In genomic region chr1:78676996-78677395, GRCh38 we compare ENCODE assay signal across 5 cellular contexts.
"Had no signal": no experiment of that assay in that cellular context is flagged by ENCODE, and none has a peak within 500 bp of the region (broad histone marks: within the 10 kb centered on the region; RNA-seq: fewer than 3 reads in every experiment).

No MANE protein-coding gene starts in this region.

- DNase-seq: cerebellar nuclear complex; NCI-H1436 treated with DMSO at 0.1 percent for 48 hours; NCI-H187; NK-92 treated with Interleukin-12 subunit alpha and Interleukin-12 subunit beta, amount 100 ng/mL, for 24 hours had no signal

- ATAC-seq: activated CD4-positive, alpha-beta T cell treated with anti-CD3 and anti-CD28 coated beads for 36 hours had no signal
